8 cellular contexts compared by ENCODE assay signal in the genomic region with DNA sequence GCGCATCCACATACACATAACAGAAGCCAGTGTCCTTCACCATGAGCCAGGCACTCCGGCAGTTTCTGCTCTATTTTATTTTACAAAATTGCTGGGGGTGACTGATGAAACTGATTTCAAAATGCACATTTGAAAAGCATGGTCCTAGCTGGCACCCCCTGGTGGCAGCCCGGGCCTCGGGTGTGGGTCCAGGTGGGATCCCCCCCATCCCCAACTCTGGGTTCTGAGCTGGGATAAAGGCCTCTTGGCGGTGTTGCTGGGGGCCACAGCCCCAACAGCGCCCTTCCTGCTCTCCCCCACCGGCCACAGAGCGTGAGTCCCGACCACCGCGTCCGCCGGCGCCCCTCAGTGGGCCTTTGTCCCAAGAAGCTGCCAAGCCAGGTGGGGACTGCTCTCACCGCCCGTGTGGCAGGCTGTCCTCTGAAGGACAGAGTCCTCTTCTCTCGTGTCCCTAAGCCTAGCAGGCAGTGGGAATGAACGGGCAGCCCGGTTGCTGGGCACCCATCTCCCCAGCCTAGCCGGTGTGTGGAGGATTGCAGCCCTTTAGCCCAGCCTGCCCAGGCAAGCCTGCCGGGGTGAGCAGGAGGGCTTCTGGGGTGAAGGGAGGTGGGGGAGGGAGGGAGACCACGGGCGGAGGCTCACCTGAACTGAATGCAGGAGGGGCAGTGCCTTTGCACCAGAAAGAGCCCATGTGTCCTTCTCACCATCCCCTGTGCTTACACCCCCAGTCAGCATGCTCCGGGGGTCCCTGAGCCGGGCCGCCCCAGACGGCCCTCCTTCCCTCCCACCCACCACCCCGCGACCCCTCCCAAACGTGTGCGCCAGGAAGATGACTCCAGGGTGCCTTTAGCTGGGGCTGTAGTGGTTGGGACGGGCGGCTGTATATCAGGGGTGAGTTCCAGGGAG. TPM values are rescaled to one million over a fixed set of nuclear protein-coding genes. Genes with fewer than 3 reads are reported as not detected.
DNase-seq lines count a peak whose midpoint lies in the region; ATAC-seq, FAIRE-seq and TF ChIP-seq lines count a peak whose summit lies in the region.

No MANE protein-coding gene starts in this region.

- no peak for TF ChIP-seq POLR2A in endothelial cell of umbilical vein (IDR thresholded peaks at IDR 0.05; ENCODE audit: low read depth, low read length)

- POLR2A ChIA-PET in endothelial cell of umbilical vein (lab: Charles Lee) = no interaction called here

- no peaks in the 10 kb centered on the region for H3K9me1 ChIP-seq in endothelial cell of umbilical vein (replicated peaks; ENCODE audit: control insufficient read depth, extremely low read depth, insufficient read depth, low read length)

- H3K27me3 Mint-ChIP-seq in CD14-positive monocyte (ENCODE audit: low read depth in 3 of 3) = peaks cover 12 to 19% (median 13%) of the 10 kb centered on the region in 3 donors
- no peaks in the 10 kb centered on the region for H3K27me3 Mint-ChIP-seq in naive B cell
- H3K27me3 Mint-ChIP-seq in type B pancreatic cell = peaks cover 50% of the 10 kb centered on the region

- no peak overlapping the region for H3K9ac ChIP-seq in endothelial cell of umbilical vein (replicated peaks; ENCODE audit: extremely low read depth, insufficient read depth, low read length)

- H3K36me3 ChIP-seq in endothelial cell of umbilical vein (ENCODE audit: control insufficient read depth in 2 of 2, extremely low read depth in 1 of 2, insufficient read depth in 2 of 2, low read length in 2 of 2) = no peaks in the 10 kb centered on the region

- ATAC-seq in naive B cell (ENCODE audit: low read depth in 2 of 2) (peak; percentile 10 to 19), HG03095 (IDR thresholded peaks at IDR 0.05; ENCODE audit: unreplicated experiment) (no peak), GM19023 (IDR thresholded peaks at IDR 0.05; ENCODE audit: unreplicated experiment) (no peak)

- H3K9me3 Mint-ChIP-seq in CD14-positive monocyte = no peaks in the 10 kb centered on the region
- H3K9me3 Mint-ChIP-seq in naive B cell = no peaks in the 10 kb centered on the region
- H3K9me3 Mint-ChIP-seq in type B pancreatic cell = no peaks in the 10 kb centered on the region

- peaks cover 0 to 2% of the 10 kb centered on the region in 2 experiments for H3K27me3 ChIP-seq in endothelial cell of umbilical vein (ENCODE audit: control insufficient read depth in 2 of 2, insufficient read depth in 2 of 2, low read length in 2 of 2)

- H3K9me3 ChIP-seq in endothelial cell of umbilical vein (replicated peaks; ENCODE audit: control insufficient read depth, insufficient read depth, low read length) = no peaks in the 10 kb centered on the region

- H3K27ac Mint-ChIP-seq in CD14-positive monocyte = peak overlapping the region; percentile 57 to 87 (median 79)
- H3K27ac Mint-ChIP-seq in naive B cell = peak overlapping the region in 1 of 6 donors; percentile 88
- no peak overlapping the region for H3K27ac Mint-ChIP-seq in type B pancreatic cell

- H4K20me1 ChIP-seq in endothelial cell of umbilical vein (replicated peaks; ENCODE audit: control insufficient read depth, extremely low read depth, insufficient read depth, low read length) = no peaks in the 10 kb centered on the region

- FAIRE-seq in endothelial cell of umbilical vein (lab: Jason Lieb, UNC) = peak; percentile 42

- no peaks in the 10 kb centered on the region for H3K79me2 ChIP-seq in endothelial cell of umbilical vein (ENCODE audit: control insufficient read depth, insufficient read depth, low read length)

- H3K4me3 Mint-ChIP-seq in CD14-positive monocyte (peak overlapping the region; percentile 80 to 86), naive B cell (peak overlapping the region; percentile 77 to 94 (median 85)), type B pancreatic cell (peak overlapping the region; percentile 59)

- no peak for DNase-seq in CD14-positive monocyte (ENCODE audit: low spot score)
- no peak for DNase-seq in Jurkat, Clone E6-1 (ENCODE audit: low read depth, low spot score)
- DNase-seq in activated CD4-positive, alpha-beta T cell treated with anti-CD3 and anti-CD28 coated beads, Interleukin-2, amount 50 U/mL, for 48 hours = peak; percentile 75 to 78
- DNase-seq in endothelial cell of umbilical vein (ENCODE audit: low read depth, low spot score) = no peak
- DNase-seq in naive B cell = peak; percentile 59
- DNase-seq in type B pancreatic cell (ENCODE audit: extremely low spot score, unreplicated experiment) = no peak

- BruUV-seq in endothelial cell of umbilical vein (replicated peaks; lab: Mats Ljungman, UMichigan) = no TSS peak

- intact Hi-C loops in CD14-positive monocyte (cut with micrococcal nuclease) (loop anchor here (2.0 to 10.0 kb wide), 6 partner anchors 15 to 91 kb away; partner anchors contain the start of genes CYBA (in 2 of the 2), IL17C (in 1 of the 2) and MVD (in 1 of the 2)), endothelial cell of umbilical vein (cut with micrococcal nuclease) (loop anchor here (1.0 to 2.0 kb wide), 2 partner anchors 16 to 23 kb away; partner anchors contain the start of gene MVD)

- peaks cover 3% of the 10 kb centered on the region for H3K4me1 ChIP-seq in endothelial cell of umbilical vein (ENCODE audit: control insufficient read depth, extremely low read depth, insufficient read depth, low read length)

- CTCF ChIA-PET in endothelial cell of umbilical vein (lab: Charles Lee) = interaction anchor here (0.6 to 1.7 kb wide), 7 partner anchors 11 to 115 kb away, joined by 3 to 8 read pairs (median 4); partner anchors contain the start of gene ZC3H18

- H3K4me2 ChIP-seq in endothelial cell of umbilical vein (ENCODE audit: insufficient read depth, low read length) = peak overlapping the region; percentile 70

- no peak overlapping the region for H3K27ac ChIP-seq in endothelial cell of umbilical vein (ENCODE audit: insufficient read depth, low read depth, low read length)

- H3K4me3 ChIP-seq in Jurkat, Clone E6-1 (ENCODE audit: low read length) = peak overlapping the region; percentile 52
- H3K4me3 ChIP-seq in endothelial cell of umbilical vein (replicated peaks in 1 of 3; ENCODE audit: insufficient read depth in 1 of 3, low read depth in 1 of 3, low read length in 3 of 3) = peak overlapping the region; percentile 29 to 57 (median 40)

- H3K36me3 Mint-ChIP-seq in CD14-positive monocyte (peaks cover 12 to 16% of the 10 kb centered on the region in 2 donors), naive B cell (no peaks in the 10 kb centered on the region), type B pancreatic cell (no peaks in the 10 kb centered on the region)

- peak overlapping the region; percentile 17 for H2AFZ ChIP-seq in endothelial cell of umbilical vein (ENCODE audit: low read depth, low read length)

- peak; percentile 99 for TF ChIP-seq CTCF in CD14-positive monocyte (IDR thresholded peaks at IDR 0.05)
- peak; percentile 67 to 72 for TF ChIP-seq CTCF in endothelial cell of umbilical vein (IDR thresholded peaks at IDR 0.05; ENCODE audit: extremely low read depth in 1 of 2, insufficient read depth in 1 of 2, low read depth in 1 of 2, low read length in 2 of 2)
- peak; percentile 65 for TF ChIP-seq CTCF in type B pancreatic cell (conservative IDR thresholded peaks at IDR 0.05)

- dilution Hi-C loops in endothelial cell of umbilical vein (cut with MboI; ENCODE audit: extremely low pct_ligation_motif_present, low sequenced_read_pairs) = no loop called here

- peaks cover 58% of the 10 kb centered on the region for H3K4me1 Mint-ChIP-seq in CD14-positive monocyte
- H3K4me1 Mint-ChIP-seq in naive B cell = peaks cover 22 to 51% (median 39%) of the 10 kb centered on the region in 3 donors
- no peaks in the 10 kb centered on the region for H3K4me1 Mint-ChIP-seq in type B pancreatic cell (ENCODE audit: unreplicated experiment)

RNA-seq across cellular contexts. Expression of gene SNAI3, which starts 0.9 kb away (rescaled TPM):
- polyA plus RNA-seq in CD14-positive monocyte (1 to 10 TPM; 4.2 to 5.3 TPM), endothelial cell of umbilical vein (0.30 and 0.38 TPM in 2 replicates), naive B cell (ENCODE audit: low read depth in 6 of 6) (1 to 10 TPM; 1.4 to 9.0 (median 5.9) TPM)
- polyA plus RNA-seq in Jurkat, Clone E6-1 (2012; ENCODE audit: insufficient read depth, insufficient read length) = 1.2 TPM
- total RNA-seq in endothelial cell of umbilical vein (0.18 and 0.31 TPM in 2 replicates), type B pancreatic cell (ENCODE audit: low replicate concordance) (0.68 and 0.79 TPM in 2 replicates)
- 0.21 TPM in 1 of 2 replicates, not detected in the other for polyA plus RNA-seq in endothelial cell of umbilical vein (2011; cell fraction: cytosol; rRNA removed)
- polyA plus RNA-seq in endothelial cell of umbilical vein (2011; cell fraction: nucleus; rRNA removed) = 0.20 TPM in 1 of 2 replicates, not detected in the other
- 0.09 and 0.19 TPM in 2 replicates for polyA plus RNA-seq in endothelial cell of umbilical vein (2012)
- polyA minus RNA-seq in endothelial cell of umbilical vein = not detected in 2 replicates
- not detected for polyA minus RNA-seq in endothelial cell of umbilical vein (2011; cell fraction: cytosol; rRNA and poly(A)+ RNA removed)
- 0.24 TPM in 1 of 2 replicates, not detected in the other for polyA minus RNA-seq in endothelial cell of umbilical vein (2011; cell fraction: nucleus; rRNA and poly(A)+ RNA removed)

RNA-seq across cellular contexts. Expression of gene RNF166, which starts 20.8 kb away (rescaled TPM):
- polyA plus RNA-seq in CD14-positive monocyte (100 to 1,000 TPM in 1 of 2 donors, 10 to 100 TPM in 1; 99.3 to 120 TPM), endothelial cell of umbilical vein (27.6 and 34.0 TPM in 2 replicates), naive B cell (ENCODE audit: low read depth in 6 of 6) (10 to 100 TPM; 28.0 to 42.5 (median 33.0) TPM)
- 48.5 TPM for polyA plus RNA-seq in Jurkat, Clone E6-1 (2012; ENCODE audit: insufficient read depth, insufficient read length)
- total RNA-seq in endothelial cell of umbilical vein (38.8 and 41.8 TPM in 2 replicates), type B pancreatic cell (ENCODE audit: low replicate concordance) (11.9 and 20.1 TPM in 2 replicates)
- polyA plus RNA-seq in endothelial cell of umbilical vein (2011; cell fraction: cytosol; rRNA removed) = 16.0 and 25.1 TPM in 2 replicates
- polyA plus RNA-seq in endothelial cell of umbilical vein (2011; cell fraction: nucleus; rRNA removed) = 44.2 and 52.7 TPM in 2 replicates
- 15.8 and 20.0 TPM in 2 replicates for polyA plus RNA-seq in endothelial cell of umbilical vein (2012)
- 15.2 and 15.4 TPM in 2 replicates for polyA minus RNA-seq in endothelial cell of umbilical vein
- polyA minus RNA-seq in endothelial cell of umbilical vein (2011; cell fraction: cytosol; rRNA and poly(A)+ RNA removed) = 17.2 TPM
- polyA minus RNA-seq in endothelial cell of umbilical vein (2011; cell fraction: nucleus; rRNA and poly(A)+ RNA removed) = 16.2 and 22.6 TPM in 2 replicates

RNA-seq across cellular contexts. Expression of gene CTU2, which starts 20.9 kb away (rescaled TPM):
- polyA plus RNA-seq in CD14-positive monocyte (1 to 10 TPM; 5.9 to 7.5 TPM), endothelial cell of umbilical vein (26.1 and 30.8 TPM in 2 replicates), naive B cell (ENCODE audit: low read depth in 6 of 6) (10 to 100 TPM in 5 of 6 donors, 1 to 10 TPM in 1; 9.8 to 16.8 (median 13.1) TPM)
- polyA plus RNA-seq in Jurkat, Clone E6-1 (2012; ENCODE audit: insufficient read depth, insufficient read length) = 21.2 TPM
- total RNA-seq in endothelial cell of umbilical vein (33.7 and 37.5 TPM in 2 replicates), type B pancreatic cell (ENCODE audit: low replicate concordance) (25.1 and 27.1 TPM in 2 replicates)
- polyA plus RNA-seq in endothelial cell of umbilical vein (2011; cell fraction: cytosol; rRNA removed) = 14.6 and 19.2 TPM in 2 replicates
- polyA plus RNA-seq in endothelial cell of umbilical vein (2011; cell fraction: nucleus; rRNA removed) = 35.9 and 36.8 TPM in 2 replicates
- 19.1 and 27.5 TPM in 2 replicates for polyA plus RNA-seq in endothelial cell of umbilical vein (2012)
- polyA minus RNA-seq in endothelial cell of umbilical vein = 11.6 and 15.6 TPM in 2 replicates
- polyA minus RNA-seq in endothelial cell of umbilical vein (2011; cell fraction: cytosol; rRNA and poly(A)+ RNA removed) = 27.9 TPM
- 10.3 and 15.4 TPM in 2 replicates for polyA minus RNA-seq in endothelial cell of umbilical vein (2011; cell fraction: nucleus; rRNA and poly(A)+ RNA removed)

RNA-seq across cellular contexts. Expression of gene MVD, which starts 22.5 kb away (rescaled TPM):
- polyA plus RNA-seq in CD14-positive monocyte (10 to 100 TPM in 1 of 2 donors, 1 to 10 TPM in 1; 9.0 to 12.2 TPM), endothelial cell of umbilical vein (60.3 and 64.4 TPM in 2 replicates), naive B cell (ENCODE audit: low read depth in 6 of 6) (10 to 100 TPM in 5 of 6 donors, 1 to 10 TPM in 1; 9.7 to 36.1 (median 18.2) TPM)
- 91.1 TPM for polyA plus RNA-seq in Jurkat, Clone E6-1 (2012; ENCODE audit: insufficient read depth, insufficient read length)
- total RNA-seq in endothelial cell of umbilical vein (117 and 142 TPM in 2 replicates), type B pancreatic cell (ENCODE audit: low replicate concordance) (59.0 and 60.6 TPM in 2 replicates)
- 33.2 and 45.5 TPM in 2 replicates for polyA plus RNA-seq in endothelial cell of umbilical vein (2011; cell fraction: cytosol; rRNA removed)
- polyA plus RNA-seq in endothelial cell of umbilical vein (2011; cell fraction: nucleus; rRNA removed) = 93.3 and 135 TPM in 2 replicates
- 35.6 and 44.3 TPM in 2 replicates for polyA plus RNA-seq in endothelial cell of umbilical vein (2012)
- polyA minus RNA-seq in endothelial cell of umbilical vein = 23.2 and 27.7 TPM in 2 replicates
- polyA minus RNA-seq in endothelial cell of umbilical vein (2011; cell fraction: cytosol; rRNA and poly(A)+ RNA removed) = 15.1 TPM
- 17.0 and 28.2 TPM in 2 replicates for polyA minus RNA-seq in endothelial cell of umbilical vein (2011; cell fraction: nucleus; rRNA and poly(A)+ RNA removed)

RNA-seq across cellular contexts. Expression of gene CYBA, which starts 34.6 kb away (rescaled TPM):
- polyA plus RNA-seq in CD14-positive monocyte (1,000 to 10,000 TPM; 2,092 to 2,376 TPM), endothelial cell of umbilical vein (77.3 and 100 TPM in 2 replicates), naive B cell (ENCODE audit: low read depth in 6 of 6) (1,000 to 10,000 TPM; 1,408 to 2,468 (median 1,616) TPM)
- 176 TPM for polyA plus RNA-seq in Jurkat, Clone E6-1 (2012; ENCODE audit: insufficient read depth, insufficient read length)
- total RNA-seq in endothelial cell of umbilical vein (37.0 and 45.8 TPM in 2 replicates), type B pancreatic cell (ENCODE audit: low replicate concordance) (120 and 144 TPM in 2 replicates)
- polyA plus RNA-seq in endothelial cell of umbilical vein (2011; cell fraction: cytosol; rRNA removed) = 23.9 and 36.3 TPM in 2 replicates
- 36.0 and 38.6 TPM in 2 replicates for polyA plus RNA-seq in endothelial cell of umbilical vein (2011; cell fraction: nucleus; rRNA removed)
- 36.0 and 60.6 TPM in 2 replicates for polyA plus RNA-seq in endothelial cell of umbilical vein (2012)
- 24.4 and 25.9 TPM in 2 replicates for polyA minus RNA-seq in endothelial cell of umbilical vein
- polyA minus RNA-seq in endothelial cell of umbilical vein (2011; cell fraction: cytosol; rRNA and poly(A)+ RNA removed) = 325 TPM
- polyA minus RNA-seq in endothelial cell of umbilical vein (2011; cell fraction: nucleus; rRNA and poly(A)+ RNA removed) = 7.6 and 10.3 TPM in 2 replicates

Comparison
In these comparisons a context has a peak if more than half of its experiments do, and no peak if none do; other contexts are left out.
1. DNase-seq: peak in activated CD4-positive, alpha-beta T cell treated with anti-CD3 and anti-CD28 coated beads, Interleukin-2, amount 50 U/mL, for 48 hours (2 of 2) and naive B cell (single experiment); none in CD14-positive monocyte (single experiment), Jurkat, Clone E6-1 (single experiment), endothelial cell of umbilical vein (single experiment) and type B pancreatic cell (single experiment).
2. ATAC-seq: peak in naive B cell (2 of 2); none in HG03095 (single experiment) and GM19023 (single experiment).
3. Peak in every context shown above with its lines, with median percentiles within 50 percentile points of each other: H3K4me3 Mint-ChIP-seq and CTCF ChIP-seq.